Comparison of ENCODE assay signal across 8 cellular contexts in the genomic region with DNA sequence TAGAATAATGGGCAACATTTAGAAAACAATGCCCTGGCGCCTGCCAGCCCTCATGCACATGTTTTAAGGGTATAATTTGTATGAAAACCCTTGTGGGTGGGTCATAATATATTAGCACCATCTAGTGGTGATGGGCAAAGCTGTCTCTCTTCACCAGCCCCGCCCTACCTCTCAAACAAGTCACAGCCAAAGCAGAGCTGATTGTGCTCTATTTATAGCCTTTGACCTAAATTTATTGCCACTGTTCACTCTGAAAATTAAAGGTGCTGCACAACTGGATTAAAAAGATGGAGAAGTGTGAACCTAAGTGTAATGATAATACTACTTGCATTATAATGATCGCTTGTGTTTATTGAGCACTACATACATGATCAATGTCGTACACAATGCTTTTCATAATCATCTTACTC.
A peak's percentile ranks its signal among the peaks of the same experiment; 100 is the strongest.
DNase-seq lines count a peak whose midpoint lies in the region; ATAC-seq and TF ChIP-seq lines count a peak whose summit lies in the region.

No MANE protein-coding gene starts in this region.

- H3K27ac ChIP-seq in OCI-LY1 (ENCODE audit: low read depth, low read length, poor library complexity, severe bottlenecking) = no peak overlapping the region
- H3K27ac ChIP-seq in esophagus muscularis mucosa (replicated peaks in 1 of 4) = no peak overlapping the region
- H3K27ac ChIP-seq in testis = no peak overlapping the region

- no peaks in the 10 kb centered on the region for H3F3A ChIP-seq in OCI-LY1 (ENCODE audit: insufficient read depth, low read length)

- intact Hi-C loops in esophagus muscularis mucosa (cut with DNase I) (loop anchor here (1.0 to 5.0 kb wide), 2 partner anchors 131 to 276 kb away; partner anchors contain the start of gene ANKH), natural killer cell (cut with micrococcal nuclease) (loop anchor here (1.0 to 10.0 kb wide), 5 partner anchors 47 to 639 kb away; no protein-coding TSS in a partner anchor), testis (cut with DNase I; ENCODE audit: low total_unique reads) (loop anchor here (5.0 kb wide), 1 partner anchor 271 kb away; no protein-coding TSS in a partner anchor)

- no peak overlapping the region for H3K27ac Mint-ChIP-seq in natural killer cell

- H3K9ac ChIP-seq in OCI-LY1 (ENCODE audit: low read length) = no peak overlapping the region

- no peak for TF ChIP-seq EP300 in esophagus muscularis mucosa (IDR thresholded peaks at IDR 0.05)

- H3K9me3 Mint-ChIP-seq in natural killer cell = peaks cover 0 to under 1% of the 10 kb centered on the region in 2 donors

- H2AFZ ChIP-seq in OCI-LY1 (ENCODE audit: low read length) = no peak overlapping the region

- H3K4me1 ChIP-seq in OCI-LY1 (ENCODE audit: insufficient read depth, low read length, severe bottlenecking) (no peaks in the 10 kb centered on the region), esophagus muscularis mucosa (peaks cover 8 to 17% (median 14%) of the 10 kb centered on the region in 4 donors), testis (no peaks in the 10 kb centered on the region)

- peaks cover 0 to 2% of the 10 kb centered on the region in 2 donors for H3K4me1 Mint-ChIP-seq in natural killer cell

- 50% methylated on average over 4 of the region's 4 CpGs for WGBS in esophagus muscularis mucosa
- WGBS in testis, 2 donors = 48 to 59% methylated on average over 4 of the region's 4 CpGs

- no peaks in the 10 kb centered on the region for H4K20me1 ChIP-seq in OCI-LY1 (ENCODE audit: insufficient read depth, low read length)

- ATAC-seq in GM21737 (IDR thresholded peaks at IDR 0.05; ENCODE audit: unreplicated experiment) = peak; percentile 94
- peak; percentile 89 to 99 (median 98) for ATAC-seq in natural killer cell

- TF ChIP-seq CTCF in OCI-LY1 (IDR thresholded peaks at IDR 0.05; ENCODE audit: low read length) (peak; percentile 87), esophagus muscularis mucosa (IDR thresholded peaks at IDR 0.05) (peak; percentile 85 to 88 (median 87)), natural killer cell (IDR thresholded peaks at IDR 0.05) (peak; percentile 84), testis (IDR thresholded peaks at IDR 0.05) (peak; percentile 64 to 76 (median 69))

- H3K27me3 ChIP-seq in OCI-LY1 (ENCODE audit: insufficient read depth, low read length) (no peaks in the 10 kb centered on the region; the same call in 1 of the 2 replicates), esophagus muscularis mucosa (no peaks in the 10 kb centered on the region), testis (no peaks in the 10 kb centered on the region)

- H3K36me3 ChIP-seq in OCI-LY1 (ENCODE audit: insufficient read depth, low read length) (no peaks in the 10 kb centered on the region), esophagus muscularis mucosa (no peaks in the 10 kb centered on the region), testis (ENCODE audit: low read depth, missing control alignments) (no peaks in the 10 kb centered on the region)

- H3K36me3 Mint-ChIP-seq in natural killer cell = no peaks in the 10 kb centered on the region

- H3K9me3 ChIP-seq in OCI-LY1 (ENCODE audit: low read length) (no peaks in the 10 kb centered on the region), esophagus muscularis mucosa (peaks cover 0 to under 1% (median 0%) of the 10 kb centered on the region in 4 donors), testis (no peaks in the 10 kb centered on the region)

- no peak overlapping the region for H3K4me2 ChIP-seq in OCI-LY1 (ENCODE audit: low read length)

- no peak overlapping the region for H3K4me3 Mint-ChIP-seq in natural killer cell

- DNase-seq in EL = peak; percentile 67
- peak; percentile 23 for DNase-seq in KG1 (lab: John Stamatoyannopoulos, UW)
- peak; percentile 33 for DNase-seq in activated T-cell treated with anti-CD3 and anti-CD28 coated beads for 4 hours
- no peak for DNase-seq in esophagus muscularis mucosa (ENCODE audit: extremely low spot score)
- peak; percentile 23 for DNase-seq in natural killer cell
- peak; percentile 74 for DNase-seq in testis

- no peaks in the 10 kb centered on the region for H3K9me2 ChIP-seq in OCI-LY1 (ENCODE audit: low read depth, low read length)

- TF ChIP-seq POLR2A in esophagus muscularis mucosa (IDR thresholded peaks at IDR 0.05; ENCODE audit: low read depth) = no peak
- no peak for TF ChIP-seq POLR2A in testis (IDR thresholded peaks at IDR 0.05)

- H3K4me3 ChIP-seq in OCI-LY1 (ENCODE audit: low read depth, low read length, poor library complexity, severe bottlenecking) (no peak overlapping the region), esophagus muscularis mucosa (no peak overlapping the region), testis (no peak overlapping the region)

- H3K79me2 ChIP-seq in OCI-LY1 (ENCODE audit: insufficient read depth, low read length) = no peaks in the 10 kb centered on the region

- peaks cover 29 to 49% of the 10 kb centered on the region in 2 donors for H3K27me3 Mint-ChIP-seq in natural killer cell (ENCODE audit: low read depth in 2 of 2)
